Comparison of ENCODE assay signal across 17 cellular contexts in genomic region chr12:7008864-7009263, GRCh38. TPM values are rescaled to one million over a fixed set of nuclear protein-coding genes. Genes with fewer than 3 reads are reported as not detected.
DNase-seq lines count a peak whose midpoint lies in the region; ATAC-seq, FAIRE-seq and TF ChIP-seq lines count a peak whose summit lies in the region.
"Had no signal": no experiment of that assay in that cellular context is flagged by ENCODE, and none has a peak within 500 bp of the region (broad histone marks: within the 10 kb centered on the region; RNA-seq: fewer than 3 reads in every experiment).

No MANE protein-coding gene starts in this region.

- no peaks in the 10 kb centered on the region; the same call in 1 of the 2 replicates for H4K20me1 ChIP-seq in HepG2 (ENCODE audit: insufficient read depth, low read length)

- TF ChIP-seq CTCF in liver (IDR thresholded peaks at IDR 0.05; ENCODE audit: low read depth, low read length, missing input control) = no peak
- no peak for TF ChIP-seq CTCF in HepG2 (CRISPR knock-in tag; IDR thresholded peaks at IDR 0.05)
- TF ChIP-seq CTCF in right lobe of liver (IDR thresholded peaks at IDR 0.05) = no peak
- no peak for TF ChIP-seq CTCF in psoas muscle (IDR thresholded peaks at IDR 0.05)
- no peak for TF ChIP-seq CTCF in upper lobe of right lung (IDR thresholded peaks at IDR 0.05)

- no peak overlapping the region for H2AFZ ChIP-seq in HepG2 (ENCODE audit: low read length)

- no peak for DNase-seq in HepG2 (ENCODE audit: low spot score)
- no peak for DNase-seq in right lobe of liver
- DNase-seq in psoas muscle = no peak
- no peak for DNase-seq in upper lobe of right lung
- no peak for DNase-seq in iPS-NIHi7 (ENCODE audit: extremely low spot score)
- DNase-seq in NCI-H2081 treated with DMSO at 0.1 percent for 48 hours (lab: John Stamatoyannopoulos, UW) = no peak
- DNase-seq: 8988T; BE2C; Caco-2; CD8-positive, alpha-beta memory T cell; DND-41; HCEC 1CT; HFFc6 had no signal

- H3K79me2 ChIP-seq in HepG2 (ENCODE audit: insufficient read depth, low read length) = peaks cover 9% of the 10 kb centered on the region

- no TSS peak for BruUV-seq in HepG2 (replicated peaks; lab: Mats Ljungman, UMichigan)

- H3K4me1 ChIP-seq in liver (ENCODE audit: control insufficient read depth in 4 of 4, insufficient read depth in 4 of 4, low read length in 3 of 4) (peaks cover 10 to 47% (median 29%) of the 10 kb centered on the region in 4 donors), HepG2 (ENCODE audit: insufficient read depth, low read length) (peaks cover 17% of the 10 kb centered on the region), right lobe of liver (peaks cover 0 to 46% (median 16%) of the 10 kb centered on the region in 4 donors), psoas muscle (peaks cover 85% of the 10 kb centered on the region), upper lobe of right lung (peaks cover 18% of the 10 kb centered on the region)
- H3K4me1 ChIP-seq: Caco-2 had no signal

- no peaks in the 10 kb centered on the region for H3K9me3 ChIP-seq in liver (ENCODE audit: control insufficient read depth in 4 of 4, low read length in 3 of 4)
- H3K9me3 ChIP-seq in HepG2 (ENCODE audit: low read length) = no peaks in the 10 kb centered on the region
- no peaks in the 10 kb centered on the region for H3K9me3 ChIP-seq in right lobe of liver
- H3K9me3 ChIP-seq in psoas muscle = no peaks in the 10 kb centered on the region
- no peaks in the 10 kb centered on the region for H3K9me3 ChIP-seq in upper lobe of right lung
- H3K9me3 ChIP-seq: BE2C, Caco-2 had no signal

- peaks cover 0 to 6% (median 1%) of the 10 kb centered on the region in 4 donors for H3K36me3 ChIP-seq in liver (ENCODE audit: control insufficient read depth in 4 of 4, insufficient read depth in 3 of 4, low read depth in 1 of 4, low read length in 3 of 4)
- H3K36me3 ChIP-seq in HepG2 (replicated peaks in 1 of 2; ENCODE audit: control insufficient read depth in 1 of 2, insufficient read depth in 2 of 2, low read length in 2 of 2) = peaks cover 2 to 9% of the 10 kb centered on the region in 2 experiments; a peak in 4 of 5 replicates
- no peaks in the 10 kb centered on the region for H3K36me3 ChIP-seq in right lobe of liver
- H3K36me3 ChIP-seq in psoas muscle (ENCODE audit: insufficient read depth in 1 of 2, low read depth in 1 of 2) = peaks cover under 1 to 14% of the 10 kb centered on the region in 2 donors
- peaks cover 22% of the 10 kb centered on the region for H3K36me3 ChIP-seq in upper lobe of right lung

- in situ Hi-C loops in HepG2 (cut with HindIII; ENCODE audit: extremely low pct_ligation_motif_present, low pct_unique_long_range_greater_than_20kb) = no loop called here

- CTCF ChIA-PET in HepG2 (lab: Yijun Ruan, JAX; ENCODE audit: low intra/inter-chr PET ratio, low total read pairs) = no interaction called here

- ATAC-seq in HepG2 (no peak), right lobe of liver (peak in 3 of 4 donors; percentile 17 to 60 (median 22)), psoas muscle (no peak), upper lobe of right lung (no peak), HG03469 (IDR thresholded peaks at IDR 0.05; ENCODE audit: unreplicated experiment) (no peak)

- H3K4me3 ChIP-seq in liver (ENCODE audit: low read depth in 1 of 3, low read length in 3 of 3) = no peak overlapping the region
- no peak overlapping the region for H3K4me3 ChIP-seq in HepG2 (replicated peaks in 1 of 3; ENCODE audit: insufficient read depth in 1 of 3, low read depth in 2 of 3, low read length in 3 of 3)
- no peak overlapping the region for H3K4me3 ChIP-seq in right lobe of liver
- no peak overlapping the region for H3K4me3 ChIP-seq in psoas muscle
- no peak overlapping the region for H3K4me3 ChIP-seq in upper lobe of right lung

- POLR2A ChIA-PET in HepG2 (lab: Yijun Ruan, JAX) = no interaction called here

- intact Hi-C loops in HepG2 (cut with micrococcal nuclease; ENCODE audit: unreplicated experiment) = no loop called here
- intact Hi-C loops in right lobe of liver (cut with DNase I) = no loop called here
- intact Hi-C loops in psoas muscle (cut with DNase I) = no loop called here
- intact Hi-C loops in upper lobe of right lung (cut with DNase I) = no loop called here

- TF ChIP-seq POLR2A in HepG2 (IDR thresholded peaks at IDR 0.05; ENCODE audit: insufficient read depth in 1 of 2, low read depth in 2 of 2, low read length in 2 of 2) (no peak), right lobe of liver (IDR thresholded peaks at IDR 0.05) (no peak)

- H3K9ac ChIP-seq in liver (ENCODE audit: low read depth in 1 of 2, low read length in 2 of 2) (no peak overlapping the region), HepG2 (ENCODE audit: insufficient read depth, low read depth, low read length) (no peak overlapping the region)

- no peak overlapping the region for H3K4me2 ChIP-seq in HepG2 (ENCODE audit: low read depth, low read length)

- H3K27me3 ChIP-seq in liver (ENCODE audit: control insufficient read depth in 4 of 4, insufficient read depth in 4 of 4, low read length in 3 of 4) = no peaks in the 10 kb centered on the region
- H3K27me3 ChIP-seq in HepG2 (ENCODE audit: control insufficient read depth in 1 of 2, insufficient read depth in 2 of 2, low read length in 2 of 2) = no peaks in the 10 kb centered on the region
- no peaks in the 10 kb centered on the region for H3K27me3 ChIP-seq in right lobe of liver
- no peaks in the 10 kb centered on the region for H3K27me3 ChIP-seq in psoas muscle (ENCODE audit: insufficient read depth in 3 of 3, low read length in 2 of 3)
- H3K27me3 ChIP-seq in upper lobe of right lung = no peaks in the 10 kb centered on the region
- H3K27me3 ChIP-seq: BE2C had no signal

- no peak overlapping the region for H3K27ac ChIP-seq in liver (ENCODE audit: low read depth in 1 of 2, low read length in 2 of 2)
- H3K27ac ChIP-seq in HepG2 (ENCODE audit: extremely low read length, insufficient read depth, low read length) = no peak overlapping the region
- no peak overlapping the region for H3K27ac ChIP-seq in right lobe of liver
- H3K27ac ChIP-seq in psoas muscle = peak overlapping the region; percentile 52
- peak overlapping the region; percentile 40 for H3K27ac ChIP-seq in upper lobe of right lung
- H3K27ac ChIP-seq: HL-60 had no signal

- WGBS in liver = 51% methylated on average over 2 of the region's 2 CpGs
- 95% methylated on average over 2 of the region's 2 CpGs for WGBS in HepG2 (ENCODE audit: low lambda C conversion rate)
- WGBS in right lobe of liver (ENCODE audit: insufficient coverage, low coverage, low lambda C conversion rate, missing lambda C conversion rate) = 23% methylated on average over 2 of the region's 2 CpGs
- 81 to 85% (median 85%) methylated on average over 2 of the region's 2 CpGs for WGBS in psoas muscle, 3 donors

- FAIRE-seq in HepG2 (lab: Jason Lieb, UNC) = no peak

- TF ChIP-seq EP300 in HepG2 (IDR thresholded peaks at IDR 0.05; ENCODE audit: low read depth in 2 of 2, low read length in 2 of 2) = no peak
- TF ChIP-seq EP300 in HepG2 (CRISPR knock-in tag; IDR thresholded peaks at IDR 0.05; ENCODE audit: borderline replicate concordance) = no peak

- TF ChIP-seq RAD21 in liver (IDR thresholded peaks at IDR 0.05) = no peak
- TF ChIP-seq RAD21 in HepG2 (CRISPR knock-in tag; IDR thresholded peaks at IDR 0.05) = no peak

RNA-seq across cellular contexts. Expression of gene LPCAT3, which starts 9.4 kb away (rescaled TPM):
- total RNA-seq in liver (10 to 100 TPM; 57.7 to 96.5 TPM), HepG2 (2016; rRNA removed; fragmentation: Illumina TruSeq; extraction: Trizol) (22.1 and 44.5 TPM in 2 replicates), right lobe of liver (100 to 1,000 TPM in 1 of 6 experiments, 10 to 100 TPM in 5; 50.6 to 115 (median 77.5) TPM), psoas muscle (10 to 100 TPM; 24.0 to 56.5 (median 41.6) TPM), upper lobe of right lung (70.5 TPM)
- polyA plus RNA-seq in liver (10 to 100 TPM; 41.9 to 96.3 TPM), HepG2 (2011; rRNA removed) (62.7 and 64.3 TPM in 2 replicates), psoas muscle (10 to 100 TPM; 13.9 to 26.2 (median 17.4) TPM)
- total RNA-seq in HepG2 (2016; cell fraction: cytosol; rRNA removed; fragmentation: Illumina TruSeq; extraction: Trizol; ENCODE audit: low read depth) = 15.6 and 16.1 TPM in 2 replicates
- total RNA-seq in HepG2 (2016; cell fraction: insoluble cytoplasmic fraction; rRNA removed; fragmentation: Illumina TruSeq; extraction: Trizol) = 19.8 and 46.9 TPM in 2 replicates
- 25.0 and 25.2 TPM in 2 replicates for total RNA-seq in HepG2 (2016; cell fraction: membrane; rRNA removed; fragmentation: Illumina TruSeq; extraction: Trizol)
- 47.0 and 56.7 TPM in 2 replicates for total RNA-seq in HepG2 (2016; cell fraction: nucleus; rRNA removed; fragmentation: Illumina TruSeq; extraction: Trizol)
- 50.0 and 61.5 TPM in 2 replicates for polyA plus RNA-seq in HepG2 (2011; cell fraction: cytosol; rRNA removed)
- 28.8 and 35.4 TPM in 2 replicates for polyA plus RNA-seq in HepG2 (2011; cell fraction: nucleus; rRNA removed)
- polyA plus RNA-seq in HepG2 (2012) = 34.6 and 45.3 TPM in 2 replicates
- 12.9 and 13.6 TPM in 2 replicates for polyA plus RNA-seq in HepG2 (2016; cell fraction: cytosol; fragmentation: Illumina TruSeq; extraction: Trizol; ENCODE audit: low read depth)
- 25.6 and 31.4 TPM in 2 replicates for polyA plus RNA-seq in HepG2 (2016; cell fraction: insoluble cytoplasmic fraction; fragmentation: Illumina TruSeq; extraction: Trizol; ENCODE audit: low read depth)
- 26.7 TPM in 2 replicates for polyA plus RNA-seq in HepG2 (2016; cell fraction: membrane; fragmentation: Illumina TruSeq; extraction: Trizol; ENCODE audit: low read depth)
- polyA plus RNA-seq in HepG2 (2016; cell fraction: nucleus; fragmentation: Illumina TruSeq; extraction: Trizol; ENCODE audit: insufficient read depth, low read depth) = 89.0 and 95.4 TPM in 2 replicates
- polyA minus RNA-seq in HepG2 (2011; rRNA and poly(A)+ RNA removed; ENCODE audit: low replicate concordance) = 92.1 and 114 TPM in 2 replicates
- polyA minus RNA-seq in HepG2 (2011; cell fraction: cytosol; rRNA and poly(A)+ RNA removed) = 27.7 TPM in 2 replicates
- polyA minus RNA-seq in HepG2 (2011; cell fraction: nucleus; rRNA and poly(A)+ RNA removed) = 34.9 and 49.9 TPM in 2 replicates

RNA-seq across cellular contexts. Expression of gene EMG1, which starts 38.2 kb away (rescaled TPM):
- 10 to 100 TPM; 14.7 to 18.0 TPM for total RNA-seq in liver
- polyA plus RNA-seq in liver = 10 to 100 TPM; 11.5 to 28.6 TPM
- total RNA-seq in HepG2 (2016; rRNA removed; fragmentation: Illumina TruSeq; extraction: Trizol) = 130 and 190 TPM in 2 replicates
- total RNA-seq in HepG2 (2016; cell fraction: cytosol; rRNA removed; fragmentation: Illumina TruSeq; extraction: Trizol; ENCODE audit: low read depth) = 38.0 and 40.3 TPM in 2 replicates
- 130 and 206 TPM in 2 replicates for total RNA-seq in HepG2 (2016; cell fraction: insoluble cytoplasmic fraction; rRNA removed; fragmentation: Illumina TruSeq; extraction: Trizol)
- total RNA-seq in HepG2 (2016; cell fraction: membrane; rRNA removed; fragmentation: Illumina TruSeq; extraction: Trizol) = 62.9 and 63.2 TPM in 2 replicates
- 52.9 and 57.8 TPM in 2 replicates for total RNA-seq in HepG2 (2016; cell fraction: nucleus; rRNA removed; fragmentation: Illumina TruSeq; extraction: Trizol)
- polyA plus RNA-seq in HepG2 (2011; rRNA removed) = 57.7 and 76.3 TPM in 2 replicates
- polyA plus RNA-seq in HepG2 (2011; cell fraction: cytosol; rRNA removed) = 64.6 and 65.8 TPM in 2 replicates
- polyA plus RNA-seq in HepG2 (2011; cell fraction: nucleus; rRNA removed) = 29.6 and 30.6 TPM in 2 replicates
- 77.8 and 90.4 TPM in 2 replicates for polyA plus RNA-seq in HepG2 (2012)
- polyA plus RNA-seq in HepG2 (2016; cell fraction: cytosol; fragmentation: Illumina TruSeq; extraction: Trizol; ENCODE audit: low read depth) = 33.8 and 36.4 TPM in 2 replicates
- 134 and 149 TPM in 2 replicates for polyA plus RNA-seq in HepG2 (2016; cell fraction: insoluble cytoplasmic fraction; fragmentation: Illumina TruSeq; extraction: Trizol; ENCODE audit: low read depth)
- 37.6 and 40.6 TPM in 2 replicates for polyA plus RNA-seq in HepG2 (2016; cell fraction: membrane; fragmentation: Illumina TruSeq; extraction: Trizol; ENCODE audit: low read depth)
- polyA plus RNA-seq in HepG2 (2016; cell fraction: nucleus; fragmentation: Illumina TruSeq; extraction: Trizol; ENCODE audit: insufficient read depth, low read depth) = 54.7 and 59.5 TPM in 2 replicates
- polyA minus RNA-seq in HepG2 (2011; rRNA and poly(A)+ RNA removed; ENCODE audit: low replicate concordance) = 28.0 and 64.6 TPM in 2 replicates
- 16.4 and 18.5 TPM in 2 replicates for polyA minus RNA-seq in HepG2 (2011; cell fraction: cytosol; rRNA and poly(A)+ RNA removed)
- 29.6 and 33.3 TPM in 2 replicates for polyA minus RNA-seq in HepG2 (2011; cell fraction: nucleus; rRNA and poly(A)+ RNA removed)
- 10 to 100 TPM; 13.2 to 28.1 (median 18.9) TPM for total RNA-seq in right lobe of liver
- 10 to 100 TPM; 30.1 to 59.4 (median 44.8) TPM for total RNA-seq in psoas muscle
- 10 to 100 TPM; 26.6 to 66.5 (median 50.4) TPM for polyA plus RNA-seq in psoas muscle
- total RNA-seq in upper lobe of right lung = 35.6 TPM

RNA-seq across cellular contexts. Expression of gene PHB2, which starts 38.4 kb away (rescaled TPM):
- total RNA-seq in liver = 10 to 100 TPM; 82.7 to 99.1 TPM
- 100 to 1,000 TPM; 107 to 133 TPM for polyA plus RNA-seq in liver
- total RNA-seq in HepG2 (2016; rRNA removed; fragmentation: Illumina TruSeq; extraction: Trizol) = 291 and 394 TPM in 2 replicates
- 224 and 243 TPM in 2 replicates for total RNA-seq in HepG2 (2016; cell fraction: cytosol; rRNA removed; fragmentation: Illumina TruSeq; extraction: Trizol; ENCODE audit: low read depth)
- total RNA-seq in HepG2 (2016; cell fraction: insoluble cytoplasmic fraction; rRNA removed; fragmentation: Illumina TruSeq; extraction: Trizol) = 284 and 404 TPM in 2 replicates
- total RNA-seq in HepG2 (2016; cell fraction: membrane; rRNA removed; fragmentation: Illumina TruSeq; extraction: Trizol) = 358 and 365 TPM in 2 replicates
- 232 and 256 TPM in 2 replicates for total RNA-seq in HepG2 (2016; cell fraction: nucleus; rRNA removed; fragmentation: Illumina TruSeq; extraction: Trizol)
- 425 and 468 TPM in 2 replicates for polyA plus RNA-seq in HepG2 (2011; rRNA removed)
- 471 and 553 TPM in 2 replicates for polyA plus RNA-seq in HepG2 (2011; cell fraction: cytosol; rRNA removed)
- 362 and 507 TPM in 2 replicates for polyA plus RNA-seq in HepG2 (2011; cell fraction: nucleus; rRNA removed)
- polyA plus RNA-seq in HepG2 (2012) = 214 and 248 TPM in 2 replicates
- polyA plus RNA-seq in HepG2 (2016; cell fraction: cytosol; fragmentation: Illumina TruSeq; extraction: Trizol; ENCODE audit: low read depth) = 212 and 232 TPM in 2 replicates
- 290 and 308 TPM in 2 replicates for polyA plus RNA-seq in HepG2 (2016; cell fraction: insoluble cytoplasmic fraction; fragmentation: Illumina TruSeq; extraction: Trizol; ENCODE audit: low read depth)
- polyA plus RNA-seq in HepG2 (2016; cell fraction: membrane; fragmentation: Illumina TruSeq; extraction: Trizol; ENCODE audit: low read depth) = 313 and 326 TPM in 2 replicates
- 428 and 438 TPM in 2 replicates for polyA plus RNA-seq in HepG2 (2016; cell fraction: nucleus; fragmentation: Illumina TruSeq; extraction: Trizol; ENCODE audit: insufficient read depth, low read depth)
- polyA minus RNA-seq in HepG2 (2011; rRNA and poly(A)+ RNA removed; ENCODE audit: low replicate concordance) = 299 and 308 TPM in 2 replicates
- polyA minus RNA-seq in HepG2 (2011; cell fraction: cytosol; rRNA and poly(A)+ RNA removed) = 80.4 and 95.3 TPM in 2 replicates
- polyA minus RNA-seq in HepG2 (2011; cell fraction: nucleus; rRNA and poly(A)+ RNA removed) = 135 and 142 TPM in 2 replicates
- total RNA-seq in right lobe of liver = 100 to 1,000 TPM in 4 of 6 experiments, 10 to 100 TPM in 2; 95.5 to 215 (median 122) TPM
- total RNA-seq in psoas muscle = 100 to 1,000 TPM; 137 to 278 (median 180) TPM
- polyA plus RNA-seq in psoas muscle = 100 to 1,000 TPM; 176 to 381 (median 208) TPM
- 126 TPM for total RNA-seq in upper lobe of right lung

RNA-seq across cellular contexts. Expression of gene C1S, which starts 51.7 kb away (rescaled TPM):
- total RNA-seq in liver (1,000 to 10,000 TPM in 1 of 2 donors, 100 to 1,000 TPM in 1; 267 to 2,029 TPM), HepG2 (2016; rRNA removed; fragmentation: Illumina TruSeq; extraction: Trizol) (8.2 and 18.2 TPM in 2 replicates), right lobe of liver (1,000 to 10,000 TPM in 5 of 6 experiments, 100 to 1,000 TPM in 1; 993 to 2,993 (median 1,796) TPM), psoas muscle (10 to 100 TPM; 49.0 to 98.5 (median 75.6) TPM), upper lobe of right lung (321 TPM)
- polyA plus RNA-seq in liver (1,000 to 10,000 TPM; 1,439 to 1,696 TPM), HepG2 (2011; rRNA removed) (14.5 and 23.3 TPM in 2 replicates), psoas muscle (10 to 100 TPM; 35.9 to 44.4 (median 38.2) TPM)
- total RNA-seq in HepG2 (2016; cell fraction: cytosol; rRNA removed; fragmentation: Illumina TruSeq; extraction: Trizol; ENCODE audit: low read depth) = 2.7 and 2.8 TPM in 2 replicates
- 8.4 and 18.7 TPM in 2 replicates for total RNA-seq in HepG2 (2016; cell fraction: insoluble cytoplasmic fraction; rRNA removed; fragmentation: Illumina TruSeq; extraction: Trizol)
- total RNA-seq in HepG2 (2016; cell fraction: membrane; rRNA removed; fragmentation: Illumina TruSeq; extraction: Trizol) = 3.2 and 3.7 TPM in 2 replicates
- total RNA-seq in HepG2 (2016; cell fraction: nucleus; rRNA removed; fragmentation: Illumina TruSeq; extraction: Trizol) = 17.9 and 19.4 TPM in 2 replicates
- polyA plus RNA-seq in HepG2 (2011; cell fraction: cytosol; rRNA removed) = 9.6 and 18.5 TPM in 2 replicates
- polyA plus RNA-seq in HepG2 (2011; cell fraction: nucleus; rRNA removed) = 14.4 and 22.0 TPM in 2 replicates
- 9.8 and 10.0 TPM in 2 replicates for polyA plus RNA-seq in HepG2 (2012)
- 0.91 and 1.0 TPM in 2 replicates for polyA plus RNA-seq in HepG2 (2016; cell fraction: cytosol; fragmentation: Illumina TruSeq; extraction: Trizol; ENCODE audit: low read depth)
- polyA plus RNA-seq in HepG2 (2016; cell fraction: insoluble cytoplasmic fraction; fragmentation: Illumina TruSeq; extraction: Trizol; ENCODE audit: low read depth) = 6.4 and 6.7 TPM in 2 replicates
- polyA plus RNA-seq in HepG2 (2016; cell fraction: membrane; fragmentation: Illumina TruSeq; extraction: Trizol; ENCODE audit: low read depth) = 1.8 and 2.2 TPM in 2 replicates
- polyA plus RNA-seq in HepG2 (2016; cell fraction: nucleus; fragmentation: Illumina TruSeq; extraction: Trizol; ENCODE audit: insufficient read depth, low read depth) = 26.0 and 30.9 TPM in 2 replicates
- 3.8 and 12.0 TPM in 2 replicates for polyA minus RNA-seq in HepG2 (2011; rRNA and poly(A)+ RNA removed; ENCODE audit: low replicate concordance)
- polyA minus RNA-seq in HepG2 (2011; cell fraction: cytosol; rRNA and poly(A)+ RNA removed) = 7.0 and 14.3 TPM in 2 replicates
- polyA minus RNA-seq in HepG2 (2011; cell fraction: nucleus; rRNA and poly(A)+ RNA removed) = 14.0 and 26.4 TPM in 2 replicates
- polyA plus RNA-seq: CD8-positive, alpha-beta memory T cell had no signal

RNA-seq across cellular contexts. Expression of gene PTPN6, which starts 57.7 kb away (rescaled TPM):
- total RNA-seq in liver = 10 to 100 TPM; 19.7 to 41.0 TPM
- polyA plus RNA-seq in liver = 10 to 100 TPM; 15.2 to 19.4 TPM
- total RNA-seq in HepG2 (2016; rRNA removed; fragmentation: Illumina TruSeq; extraction: Trizol) = 9.5 and 10.6 TPM in 2 replicates
- 2.7 and 2.8 TPM in 2 replicates for total RNA-seq in HepG2 (2016; cell fraction: cytosol; rRNA removed; fragmentation: Illumina TruSeq; extraction: Trizol; ENCODE audit: low read depth)
- total RNA-seq in HepG2 (2016; cell fraction: insoluble cytoplasmic fraction; rRNA removed; fragmentation: Illumina TruSeq; extraction: Trizol) = 9.8 and 10.6 TPM in 2 replicates
- 5.0 and 5.3 TPM in 2 replicates for total RNA-seq in HepG2 (2016; cell fraction: membrane; rRNA removed; fragmentation: Illumina TruSeq; extraction: Trizol)
- total RNA-seq in HepG2 (2016; cell fraction: nucleus; rRNA removed; fragmentation: Illumina TruSeq; extraction: Trizol) = 6.1 and 6.3 TPM in 2 replicates
- 9.1 and 10.5 TPM in 2 replicates for polyA plus RNA-seq in HepG2 (2011; rRNA removed)
- polyA plus RNA-seq in HepG2 (2011; cell fraction: cytosol; rRNA removed) = 8.0 and 10.7 TPM in 2 replicates
- 13.2 and 17.8 TPM in 2 replicates for polyA plus RNA-seq in HepG2 (2011; cell fraction: nucleus; rRNA removed)
- 9.0 and 12.4 TPM in 2 replicates for polyA plus RNA-seq in HepG2 (2012)
- 1.6 and 1.7 TPM in 2 replicates for polyA plus RNA-seq in HepG2 (2016; cell fraction: cytosol; fragmentation: Illumina TruSeq; extraction: Trizol; ENCODE audit: low read depth)
- 8.9 and 12.5 TPM in 2 replicates for polyA plus RNA-seq in HepG2 (2016; cell fraction: insoluble cytoplasmic fraction; fragmentation: Illumina TruSeq; extraction: Trizol; ENCODE audit: low read depth)
- 3.1 and 4.4 TPM in 2 replicates for polyA plus RNA-seq in HepG2 (2016; cell fraction: membrane; fragmentation: Illumina TruSeq; extraction: Trizol; ENCODE audit: low read depth)
- polyA plus RNA-seq in HepG2 (2016; cell fraction: nucleus; fragmentation: Illumina TruSeq; extraction: Trizol; ENCODE audit: insufficient read depth, low read depth) = 17.8 and 18.0 TPM in 2 replicates
- polyA minus RNA-seq in HepG2 (2011; rRNA and poly(A)+ RNA removed; ENCODE audit: low replicate concordance) = 14.7 and 22.7 TPM in 2 replicates
- 10.0 and 10.3 TPM in 2 replicates for polyA minus RNA-seq in HepG2 (2011; cell fraction: cytosol; rRNA and poly(A)+ RNA removed)
- polyA minus RNA-seq in HepG2 (2011; cell fraction: nucleus; rRNA and poly(A)+ RNA removed) = 4.1 and 4.2 TPM in 2 replicates
- total RNA-seq in right lobe of liver = 10 to 100 TPM; 12.1 to 30.6 (median 19.4) TPM
- total RNA-seq in psoas muscle = 1 to 10 TPM; 3.6 to 7.6 (median 4.6) TPM
- polyA plus RNA-seq in psoas muscle = 1 to 10 TPM; 1.3 to 2.6 (median 2.1) TPM
- 154 TPM for total RNA-seq in upper lobe of right lung
- total RNA-seq: H4, HFFc6 had no signal

Comparison
In these comparisons a context has a peak if more than half of its experiments do, and no peak if none do; other contexts are left out.
1. ATAC-seq: peak in right lobe of liver (3 of 4); none in HepG2 (single experiment), psoas muscle (0 of 4), upper lobe of right lung (single experiment) and HG03469 (single experiment).
2. H3K27ac ChIP-seq: peak in psoas muscle (single experiment) and upper lobe of right lung (single experiment); none in liver (0 of 2), HepG2 (single experiment) and right lobe of liver (0 of 3).